ENCODE assay signal across 1 cellular context in the genomic region with DNA sequence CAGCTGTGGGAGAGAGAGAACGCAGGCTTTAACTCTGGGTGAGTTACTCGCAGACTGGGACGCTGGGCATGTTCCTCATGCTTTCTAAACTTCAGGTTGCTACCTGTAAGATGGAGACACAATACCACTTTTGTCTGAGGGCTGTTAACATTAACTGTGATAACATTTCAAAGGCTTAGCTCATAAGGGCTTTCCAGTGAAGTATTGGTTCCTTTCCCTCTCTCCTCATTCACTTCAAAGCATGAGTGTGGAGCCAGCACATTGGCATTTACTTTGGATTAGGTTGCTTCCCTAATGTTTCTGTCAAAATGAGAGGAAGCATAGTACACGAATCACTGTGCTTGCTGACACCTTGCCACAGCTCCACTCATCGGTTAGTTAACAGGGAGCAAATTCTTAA.
TF ChIP-seq lines count a peak whose summit lies in the region.

No MANE protein-coding gene starts in this region.

TF ChIP-seq in HepG2, 621 proteins besides CTCF, POLR2A, EP300 and RAD21 (continued from another document):
- TF ChIP-seq ELF1 (CRISPR knock-in tag; IDR thresholded peaks at IDR 0.05) (0 out of 2 replicates have a peak, but pooled peaks have one; percentile 8), ZNF724P (CRISPR knock-in tag; IDR thresholded peaks at IDR 0.05; ENCODE audit: borderline replicate concordance) (no peak), ELF3 (CRISPR knock-in tag; IDR thresholded peaks at IDR 0.05) (0 out of 2 replicates have a peak, but pooled peaks have one; percentile 33), SOX6 (IDR thresholded peaks at IDR 0.05) (no peak), SOX6 (CRISPR knock-in tag; IDR thresholded peaks at IDR 0.05) (0 out of 2 replicates have a peak, but pooled peaks have one; percentile 46), ZFP1 (CRISPR knock-in tag; IDR thresholded peaks at IDR 0.05) (0 out of 2 replicates have a peak, but pooled peaks have one; percentile 44), ZNF496 (CRISPR knock-in tag; IDR thresholded peaks at IDR 0.05; ENCODE audit: insufficient replicate concordance) (no peak), SAP130 (CRISPR knock-in tag; IDR thresholded peaks at IDR 0.05; ENCODE audit: low read depth) (peak; percentile 39; the same call in 1 of the 2 replicates), TEAD3 (CRISPR knock-in tag; optimal IDR thresholded peaks at IDR 0.05; ENCODE audit: borderline replicate concordance) (peak; percentile 50), YEATS4 (CRISPR knock-in tag; IDR thresholded peaks at IDR 0.05; ENCODE audit: borderline replicate concordance) (no peak)
- TF ChIP-seq, protein P1, sequence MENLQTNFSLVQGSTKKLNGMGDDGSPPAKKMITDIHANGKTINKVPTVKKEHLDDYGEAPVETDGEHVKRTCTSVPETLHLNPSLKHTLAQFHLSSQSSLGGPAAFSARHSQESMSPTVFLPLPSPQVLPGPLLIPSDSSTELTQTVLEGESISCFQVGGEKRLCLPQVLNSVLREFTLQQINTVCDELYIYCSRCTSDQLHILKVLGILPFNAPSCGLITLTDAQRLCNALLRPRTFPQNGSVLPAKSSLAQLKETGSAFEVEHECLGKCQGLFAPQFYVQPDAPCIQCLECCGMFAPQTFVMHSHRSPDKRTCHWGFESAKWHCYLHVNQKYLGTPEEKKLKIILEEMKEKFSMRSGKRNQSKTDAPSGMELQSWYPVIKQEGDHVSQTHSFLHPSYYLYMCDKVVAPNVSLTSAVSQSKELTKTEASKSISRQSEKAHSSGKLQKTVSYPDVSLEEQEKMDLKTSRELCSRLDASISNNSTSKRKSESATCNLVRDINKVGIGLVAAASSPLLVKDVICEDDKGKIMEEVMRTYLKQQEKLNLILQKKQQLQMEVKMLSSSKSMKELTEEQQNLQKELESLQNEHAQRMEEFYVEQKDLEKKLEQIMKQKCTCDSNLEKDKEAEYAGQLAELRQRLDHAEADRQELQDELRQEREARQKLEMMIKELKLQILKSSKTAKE (CRISPR knock-in tag; IDR thresholded peaks at IDR 0.05; ENCODE audit: borderline replicate concordance): no peak
- TF ChIP-seq, protein P2, sequence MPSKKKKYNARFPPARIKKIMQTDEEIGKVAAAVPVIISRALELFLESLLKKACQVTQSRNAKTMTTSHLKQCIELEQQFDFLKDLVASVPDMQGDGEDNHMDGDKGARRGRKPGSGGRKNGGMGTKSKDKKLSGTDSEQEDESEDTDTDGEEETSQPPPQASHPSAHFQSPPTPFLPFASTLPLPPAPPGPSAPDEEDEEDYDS (CRISPR knock-in tag; IDR thresholded peaks at IDR 0.05): peak; percentile 17; the same call in 1 of the 2 replicates
- TF ChIP-seq, protein P3, sequence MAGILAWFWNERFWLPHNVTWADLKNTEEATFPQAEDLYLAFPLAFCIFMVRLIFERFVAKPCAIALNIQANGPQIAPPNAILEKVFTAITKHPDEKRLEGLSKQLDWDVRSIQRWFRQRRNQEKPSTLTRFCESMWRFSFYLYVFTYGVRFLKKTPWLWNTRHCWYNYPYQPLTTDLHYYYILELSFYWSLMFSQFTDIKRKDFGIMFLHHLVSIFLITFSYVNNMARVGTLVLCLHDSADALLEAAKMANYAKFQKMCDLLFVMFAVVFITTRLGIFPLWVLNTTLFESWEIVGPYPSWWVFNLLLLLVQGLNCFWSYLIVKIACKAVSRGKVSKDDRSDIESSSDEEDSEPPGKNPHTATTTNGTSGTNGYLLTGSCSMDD (CRISPR knock-in tag; IDR thresholded peaks at IDR 0.05): no peak
